Comparison of ENCODE assay signal across 10 cellular contexts in genomic region chr19:17679526-17680234, GRCh38. TPM values are rescaled to one million over a fixed set of nuclear protein-coding genes. Genes with fewer than 3 reads are reported as not detected.
DNase-seq lines count a peak whose midpoint lies in the region; ATAC-seq and TF ChIP-seq lines count a peak whose summit lies in the region.
"Had no signal": no experiment of that assay in that cellular context is flagged by ENCODE, and none has a peak within 500 bp of the region (broad histone marks: within the 10 kb centered on the region; RNA-seq: fewer than 3 reads in every experiment).

No MANE protein-coding gene starts in this region.

- no peak for TF ChIP-seq RAD21 in HCT116 (IDR thresholded peaks at IDR 0.05; ENCODE audit: low read depth)

- H2AFZ ChIP-seq in ACC112 (ENCODE audit: low read length, unreplicated experiment) = no peak overlapping the region
- no peak overlapping the region for H2AFZ ChIP-seq in HCT116 (ENCODE audit: low read depth, low read length, poor library complexity, severe bottlenecking)

- H3K4me2 ChIP-seq in HCT116 (ENCODE audit: low read length) = peak overlapping the region; percentile 80

- no peak for DNase-seq in HCT116 (ENCODE audit: low read depth, low spot score)
- no peak for DNase-seq in chondrocyte (ENCODE audit: low spot score)
- DNase-seq in nephron progenitor cell = no peak
- no peak for DNase-seq in KG1 (lab: John Stamatoyannopoulos, UW)
- no peak for DNase-seq in posterior vena cava (ENCODE audit: low spot score)
- no peak for DNase-seq in anterior cingulate cortex (lab: John Stamatoyannopoulos, UW)
- DNase-seq: COR-L47 had no signal

- no peaks in the 10 kb centered on the region for H3K9me3 ChIP-seq in HCT116 (ENCODE audit: control insufficient read depth in 1 of 2, insufficient read depth in 1 of 2, low read depth in 1 of 2, low read length in 2 of 2)

- RAD21 ChIA-PET in HCT116 (lab: Charles Lee; ENCODE audit: low non-redundant PET in 1 of 2, low total read pairs in 2 of 2, uncharacterized antibody in 2 of 2, unreplicated experiment in 2 of 2) = no interaction called here

- intact Hi-C loops in HCT116 (cut with micrococcal nuclease) (loop anchor here (10.0 kb wide), 1 partner anchor 225 kb away; no protein-coding TSS in a partner anchor), posterior vena cava (cut with DNase I) (no loop called here)

- POLR2A ChIA-PET in HCT116 (lab: Charles Lee) = no interaction called here

- H3K27me3 ChIP-seq in ACC112 (ENCODE audit: insufficient read depth, low read length) (no peaks in the 10 kb centered on the region), HCT116 (ENCODE audit: insufficient read depth, low read length) (no peaks in the 10 kb centered on the region)

- H3K27ac Mint-ChIP-seq in chondrocyte (ENCODE audit: unreplicated experiment) (peak overlapping the region; percentile 84), nephron progenitor cell (no peak overlapping the region)

- ATAC-seq in HCT116 (peak; percentile 4; the same call in 1 of the 2 replicates), HG03039 (IDR thresholded peaks at IDR 0.05; ENCODE audit: unreplicated experiment) (no peak)

- no peaks in the 10 kb centered on the region for H3K9me3 Mint-ChIP-seq in chondrocyte (ENCODE audit: low read depth)
- no peaks in the 10 kb centered on the region for H3K9me3 Mint-ChIP-seq in nephron progenitor cell

- H3K27ac ChIP-seq in ACC112 (ENCODE audit: low read depth, low read length) = peak overlapping the region; percentile 68; the same call in 1 of the 2 replicates
- peak overlapping the region; percentile 20; the same call in 1 of the 2 replicates for H3K27ac ChIP-seq in HCT116 (ENCODE audit: low read depth, low read length)
- H3K27ac ChIP-seq: epithelial cell of prostate had no signal

- H3K79me2 ChIP-seq in ACC112 (ENCODE audit: control insufficient read depth, insufficient read depth, low read length, unreplicated experiment) (no peaks in the 10 kb centered on the region), HCT116 (ENCODE audit: insufficient read depth, low read length) (peaks cover 27% of the 10 kb centered on the region)

- peaks cover 9% of the 10 kb centered on the region for H3K4me1 ChIP-seq in ACC112 (ENCODE audit: control insufficient read depth, insufficient read depth, low read length, unreplicated experiment)
- peaks cover 27 to 61% of the 10 kb centered on the region in 2 experiments for H3K4me1 ChIP-seq in HCT116 (ENCODE audit: control insufficient read depth in 1 of 2, insufficient read depth in 2 of 2, low read length in 2 of 2)

- CTCF ChIA-PET in HCT116 (lab: Charles Lee) = no interaction called here

- H3K36me3 Mint-ChIP-seq in chondrocyte (ENCODE audit: low read depth) (no peaks in the 10 kb centered on the region), nephron progenitor cell (ENCODE audit: low read depth) (no peaks in the 10 kb centered on the region)

- peak overlapping the region; percentile 68 for H3K9ac ChIP-seq in HCT116 (ENCODE audit: low read length)

- H3K27me3 Mint-ChIP-seq in chondrocyte (ENCODE audit: low read depth) (no peaks in the 10 kb centered on the region), nephron progenitor cell (ENCODE audit: low read depth, poor library complexity) (peaks cover 81% of the 10 kb centered on the region)

- TSS peak; percentile 86 for BruUV-seq in HCT116 (replicated peaks; lab: Mats Ljungman, UMichigan)

- peaks cover 28% of the 10 kb centered on the region for H3K4me1 Mint-ChIP-seq in chondrocyte (ENCODE audit: low read depth)
- no peaks in the 10 kb centered on the region for H3K4me1 Mint-ChIP-seq in nephron progenitor cell

- no peaks in the 10 kb centered on the region for H4K20me1 ChIP-seq in HCT116 (ENCODE audit: insufficient read depth)

- H3K4me3 Mint-ChIP-seq in chondrocyte (ENCODE audit: unreplicated experiment) (peak overlapping the region; percentile 59), nephron progenitor cell (peak overlapping the region; percentile 9)

- no peak for TF ChIP-seq POLR2A in HCT116 (IDR thresholded peaks at IDR 0.05; ENCODE audit: borderline replicate concordance, extremely low read depth, insufficient read depth, insufficient read length)

- H3K4me3 ChIP-seq in ACC112 (ENCODE audit: low read depth, low read length) = peak overlapping the region; percentile 66
- peak overlapping the region; percentile 37 to 62 for H3K4me3 ChIP-seq in HCT116 (replicated peaks in 1 of 2; ENCODE audit: low read depth in 1 of 2, low read length in 2 of 2)

- TF ChIP-seq CTCF in HCT116 (IDR thresholded peaks at IDR 0.05 in 2 of 3, conservative IDR thresholded peaks at IDR 0.05 in 1 of 3; ENCODE audit: borderline replicate concordance in 1 of 3, insufficient read depth in 1 of 3, low read depth in 2 of 3, low read length in 2 of 3) = no peak
- no peak for TF ChIP-seq CTCF in chondrocyte (IDR thresholded peaks at IDR 0.05)
- no peak for TF ChIP-seq CTCF in nephron progenitor cell (IDR thresholded peaks at IDR 0.05)

- no peaks in the 10 kb centered on the region for H3K36me3 ChIP-seq in ACC112 (ENCODE audit: insufficient read depth, low read length)
- H3K36me3 ChIP-seq in HCT116 (ENCODE audit: control insufficient read depth in 1 of 2, insufficient read depth in 2 of 2, low read length in 2 of 2) = no peaks in the 10 kb centered on the region

- H3K9me2 ChIP-seq in HCT116 (ENCODE audit: insufficient read depth) = no peaks in the 10 kb centered on the region

TF ChIP-seq in HCT116, 20 proteins besides CTCF, POLR2A, EP300 and RAD21:
- no peak for TF ChIP-seq ATF3 (IDR thresholded peaks at IDR 0.05)
- TF ChIP-seq YY1 (IDR thresholded peaks at IDR 0.05; ENCODE audit: extremely low read depth, insufficient replicate concordance, low read depth, low read length) = no peak
- no peak for TF ChIP-seq POLR2AphosphoS5 (IDR thresholded peaks at IDR 0.05; ENCODE audit: low read depth, low read length)
- TF ChIP-seq JUND (IDR thresholded peaks at IDR 0.05) = no peak
- no peak for TF ChIP-seq CEBPB (IDR thresholded peaks at IDR 0.05; ENCODE audit: low read depth)
- no peak for TF ChIP-seq ZNF274 (IDR thresholded peaks at IDR 0.05; ENCODE audit: low read depth, low read length)
- TF ChIP-seq SRF (IDR thresholded peaks at IDR 0.05; ENCODE audit: low read depth) = no peak
- TF ChIP-seq EZH2 (IDR thresholded peaks at IDR 0.05) = no peak
- no peak for TF ChIP-seq TCF7L2 (IDR thresholded peaks at IDR 0.05; ENCODE audit: borderline replicate concordance, extremely low read depth, insufficient read depth, insufficient read length)
- no peak for TF ChIP-seq ZFX (IDR thresholded peaks at IDR 0.05)
- no peak for TF ChIP-seq ELF1 (IDR thresholded peaks at IDR 0.05; ENCODE audit: borderline replicate concordance, low read depth)
- TF ChIP-seq EZH2phosphoT487 (IDR thresholded peaks at IDR 0.05; ENCODE audit: borderline replicate concordance) = no peak
- TF ChIP-seq MAX (IDR thresholded peaks at IDR 0.05) = no peak
- TF ChIP-seq FOSL1 (IDR thresholded peaks at IDR 0.05; ENCODE audit: low read depth) = no peak
- TF ChIP-seq SP1 (IDR thresholded peaks at IDR 0.05; ENCODE audit: low read depth) = no peak
- TF ChIP-seq, protein P1, sequence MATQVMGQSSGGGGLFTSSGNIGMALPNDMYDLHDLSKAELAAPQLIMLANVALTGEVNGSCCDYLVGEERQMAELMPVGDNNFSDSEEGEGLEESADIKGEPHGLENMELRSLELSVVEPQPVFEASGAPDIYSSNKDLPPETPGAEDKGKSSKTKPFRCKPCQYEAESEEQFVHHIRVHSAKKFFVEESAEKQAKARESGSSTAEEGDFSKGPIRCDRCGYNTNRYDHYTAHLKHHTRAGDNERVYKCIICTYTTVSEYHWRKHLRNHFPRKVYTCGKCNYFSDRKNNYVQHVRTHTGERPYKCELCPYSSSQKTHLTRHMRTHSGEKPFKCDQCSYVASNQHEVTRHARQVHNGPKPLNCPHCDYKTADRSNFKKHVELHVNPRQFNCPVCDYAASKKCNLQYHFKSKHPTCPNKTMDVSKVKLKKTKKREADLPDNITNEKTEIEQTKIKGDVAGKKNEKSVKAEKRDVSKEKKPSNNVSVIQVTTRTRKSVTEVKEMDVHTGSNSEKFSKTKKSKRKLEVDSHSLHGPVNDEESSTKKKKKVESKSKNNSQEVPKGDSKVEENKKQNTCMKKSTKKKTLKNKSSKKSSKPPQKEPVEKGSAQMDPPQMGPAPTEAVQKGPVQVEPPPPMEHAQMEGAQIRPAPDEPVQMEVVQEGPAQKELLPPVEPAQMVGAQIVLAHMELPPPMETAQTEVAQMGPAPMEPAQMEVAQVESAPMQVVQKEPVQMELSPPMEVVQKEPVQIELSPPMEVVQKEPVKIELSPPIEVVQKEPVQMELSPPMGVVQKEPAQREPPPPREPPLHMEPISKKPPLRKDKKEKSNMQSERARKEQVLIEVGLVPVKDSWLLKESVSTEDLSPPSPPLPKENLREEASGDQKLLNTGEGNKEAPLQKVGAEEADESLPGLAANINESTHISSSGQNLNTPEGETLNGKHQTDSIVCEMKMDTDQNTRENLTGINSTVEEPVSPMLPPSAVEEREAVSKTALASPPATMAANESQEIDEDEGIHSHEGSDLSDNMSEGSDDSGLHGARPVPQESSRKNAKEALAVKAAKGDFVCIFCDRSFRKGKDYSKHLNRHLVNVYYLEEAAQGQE (IDR thresholded peaks at IDR 0.05; ENCODE audit: low read depth) = no peak

RNA-seq across cellular contexts. Expression of gene UNC13A, which starts 8.5 kb away (rescaled TPM):
- total RNA-seq in HCT116 (2021; ENCODE audit: unreplicated experiment) (29.0 TPM), chondrocyte (2.0 to 3.9 TPM (median 2.1 TPM) in 3 replicates), posterior vena cava (under 1 TPM; 0.14 to 0.60 TPM)
- polyA plus RNA-seq in HCT116 (2012) = 9.4 and 16.6 TPM in 2 replicates

RNA-seq across cellular contexts. Expression of gene MAP1S, which starts 39.6 kb away (rescaled TPM):
- total RNA-seq in HCT116 (2021; ENCODE audit: unreplicated experiment) (80.8 TPM), chondrocyte (34.7 to 64.4 TPM (median 61.3 TPM) in 3 replicates), posterior vena cava (10 to 100 TPM; 50.8 to 57.0 TPM)
- polyA plus RNA-seq in HCT116 (2012) = 81.9 and 125 TPM in 2 replicates
